In genomic region chr11:65557280-65558001, GRCh38 we compare ENCODE assay signal across 6 cellular contexts. TPM values are rescaled to one million over a fixed set of nuclear protein-coding genes. Genes with fewer than 3 reads are reported as not detected.
DNase-seq lines count a peak whose midpoint lies in the region; TF ChIP-seq lines count a peak whose summit lies in the region.

No MANE protein-coding gene starts in this region.

- no peaks in the 10 kb centered on the region for H3K27me3 ChIP-seq in suprapubic skin

- H3K4me1 ChIP-seq in suprapubic skin, result peaks cover 83% of the 10 kb centered on the region

- no peak for TF ChIP-seq POLR2A in suprapubic skin (IDR thresholded peaks at IDR 0.05)

- 13% methylated on average over 15 of the region's 47 CpGs for WGBS in suprapubic skin

- DNase-seq in NCI-H1417 (lab: John Stamatoyannopoulos, UW) (peak in 2 of 3 experiments; percentile 51 to 62), NCI-H1417 treated with DMSO at 0.1 percent for 48 hours (lab: John Stamatoyannopoulos, UW) (no peak), fibroblast of villous mesenchyme (ENCODE audit: low read depth) (peak; percentile 32), suprapubic skin (ENCODE audit: low spot score in 2 of 2) (peak in 1 of 2 donors; percentile 73), iPS-NIHi7 (ENCODE audit: extremely low spot score) (no peak)
- DNase-seq in stimulated activated CD8-positive, alpha-beta memory T cell treated with anti-CD3 and anti-CD28 coated beads, Interleukin-4, amount 100 ng/mL, for 48 hours, result no peak

- no peaks in the 10 kb centered on the region for H3K9me3 ChIP-seq in suprapubic skin

- TF ChIP-seq CTCF in fibroblast of villous mesenchyme (IDR thresholded peaks at IDR 0.05; ENCODE audit: insufficient read depth, low read depth, low read length), result no peak
- TF ChIP-seq CTCF in suprapubic skin (IDR thresholded peaks at IDR 0.05), result no peak

- H3K36me3 ChIP-seq in suprapubic skin, result no peaks in the 10 kb centered on the region

- no peak for TF ChIP-seq EP300 in suprapubic skin (IDR thresholded peaks at IDR 0.05)

- peak overlapping the region; percentile 66 for H3K4me3 ChIP-seq in fibroblast of villous mesenchyme (ENCODE audit: low read depth, low read length)
- H3K4me3 ChIP-seq in suprapubic skin, result peak overlapping the region; percentile 76

- peak overlapping the region; percentile 87 for H3K27ac ChIP-seq in suprapubic skin

RNA-seq across cellular contexts. Expression of gene LTBP3, which starts 0.7 kb away (rescaled TPM):
- total RNA-seq in fibroblast of villous mesenchyme, result 23.7 and 24.2 TPM in 2 replicates
- 10 to 100 TPM; 65.1 to 86.7 (median 71.0) TPM for total RNA-seq in suprapubic skin

RNA-seq across cellular contexts. Expression of gene ZNRD2, which starts 12.8 kb away (rescaled TPM):
- total RNA-seq in fibroblast of villous mesenchyme (31.1 and 49.6 TPM in 2 replicates), suprapubic skin (10 to 100 TPM; 60.9 to 97.4 (median 77.9) TPM)

RNA-seq across cellular contexts. Expression of gene FAM89B, which starts 14.9 kb away (rescaled TPM):
- 19.0 and 27.4 TPM in 2 replicates for total RNA-seq in fibroblast of villous mesenchyme
- total RNA-seq in suprapubic skin, result 100 to 1,000 TPM in 1 of 4 donors, 10 to 100 TPM in 3; 45.2 to 103 (median 72.0) TPM

RNA-seq across cellular contexts. Expression of gene EHBP1L1, which starts 18.4 kb away (rescaled TPM):
- total RNA-seq in fibroblast of villous mesenchyme (33.7 and 47.7 TPM in 2 replicates), suprapubic skin (100 to 1,000 TPM in 1 of 4 donors, 10 to 100 TPM in 3; 40.3 to 150 (median 56.2) TPM)

RNA-seq across cellular contexts. Expression of gene SCYL1, which starts 32.6 kb away (rescaled TPM):
- total RNA-seq in fibroblast of villous mesenchyme, result 125 and 135 TPM in 2 replicates
- 10 to 100 TPM; 63.2 to 83.6 (median 78.4) TPM for total RNA-seq in suprapubic skin

Comparison
In these comparisons a context has a peak if more than half of its experiments do, and no peak if none do; other contexts are left out.
1. DNase-seq: peak in NCI-H1417 (2 of 3) and fibroblast of villous mesenchyme (single experiment); none in NCI-H1417 treated with DMSO at 0.1 percent for 48 hours (single experiment), iPS-NIHi7 (single experiment) and stimulated activated CD8-positive, alpha-beta memory T cell treated with anti-CD3 and anti-CD28 coated beads, Interleukin-4, amount 100 ng/mL, for 48 hours (single experiment).